ENCODE assay signal across 6 cellular contexts in genomic region chr7:44506592-44507288, GRCh38. TPM values are rescaled to one million over a fixed set of nuclear protein-coding genes. Genes with fewer than 3 reads are reported as not detected.
"Had no signal": no experiment of that assay in that cellular context is flagged by ENCODE, and none has a peak within 500 bp of the region (broad histone marks: within the 10 kb centered on the region; RNA-seq: fewer than 3 reads in every experiment).

No MANE protein-coding gene starts in this region.

RNA-seq across cellular contexts. Expression of gene NPC1L1, which starts 34.4 kb away (rescaled TPM):
- total RNA-seq: GM23338, H4, H7, HFFc6, HT1080, IMR-90 had no signal
